Comparison of ENCODE assay signal across 18 cellular contexts in genomic region chr1:159919236-159919865, GRCh38. TPM values are rescaled to one million over a fixed set of nuclear protein-coding genes. Genes with fewer than 3 reads are reported as not detected.
DNase-seq lines count a peak whose midpoint lies in the region; ATAC-seq and TF ChIP-seq lines count a peak whose summit lies in the region.
"Had no signal": no experiment of that assay in that cellular context is flagged by ENCODE, and none has a peak within 500 bp of the region (broad histone marks: within the 10 kb centered on the region; RNA-seq: fewer than 3 reads in every experiment).

No MANE protein-coding gene starts in this region.

- H4K5ac ChIP-seq in H9 (ENCODE audit: insufficient read length, low read depth, low read length): no peak overlapping the region

- CTCF ChIA-PET in activated naive CD4-positive, alpha-beta T cell treated with anti-CD3 and anti-CD28 coated beads, Interleukin-2, amount 10 ng/mL, durations not matched to agents 7 days and 5 days (lab: Charles Lee): no interaction called here

- no peak overlapping the region for H3K4ac ChIP-seq in H9 (ENCODE audit: low read depth, low read length)

- H3K4me3 Mint-ChIP-seq in activated naive CD4-positive, alpha-beta T cell treated with anti-CD3 and anti-CD28 coated beads, Interleukin-2, amount 10 ng/mL, durations not matched to agents 7 days and 5 days: no peak overlapping the region
- H3K4me3 Mint-ChIP-seq in stimulated activated effector memory CD8-positive, alpha-beta T cell treated with anti-CD3 and anti-CD28 coated beads, Interleukin-12 subunit alpha, Interleukin-12 subunit beta, amount 100 ng/mL, for 72 hours: no peak overlapping the region
- no peak overlapping the region for H3K4me3 Mint-ChIP-seq in H9

- no peak for DNase-seq in activated naive CD4-positive, alpha-beta T cell treated with anti-CD3 and anti-CD28 coated beads, Interleukin-2, amount 10 ng/mL, durations not matched to agents 7 days and 5 days
- DNase-seq in activated naive CD4-positive, alpha-beta T cell treated with Interleukin-2 at 50 U/mL for 16 hours: no peak
- no peak for DNase-seq in stimulated activated effector memory CD8-positive, alpha-beta T cell treated with anti-CD3 and anti-CD28 coated beads, Interleukin-12 subunit alpha, Interleukin-12 subunit beta, amount 100 ng/mL, for 72 hours (ENCODE audit: low spot score in 2 of 2)
- DNase-seq in NCI-H510A treated with DMSO at 0.1 percent for 48 hours (lab: John Stamatoyannopoulos, UW) (no peak), H9 (no peak)
- DNase-seq: activated T-cell treated with anti-CD3 and anti-CD28 coated beads, Interleukin-2, amount 50 U/mL, for 48 hours; H7; mesenchymal stem cell; NCI-H2107; NCI-H82; nucleus accumbens had no signal

- H3K14ac ChIP-seq in H9 (ENCODE audit: insufficient read depth, low read length): no peak overlapping the region

- H3K27me3 Mint-ChIP-seq in activated naive CD4-positive, alpha-beta T cell treated with anti-CD3 and anti-CD28 coated beads, Interleukin-2, amount 10 ng/mL, durations not matched to agents 7 days and 5 days: no peaks in the 10 kb centered on the region
- H3K27me3 Mint-ChIP-seq in H9 (ENCODE audit: low read depth): peaks cover 9% of the 10 kb centered on the region

- no peak for ATAC-seq in gastroesophageal sphincter
- ATAC-seq in stimulated activated effector memory CD8-positive, alpha-beta T cell treated with anti-CD3 and anti-CD28 coated beads, Interleukin-12 subunit alpha, Interleukin-12 subunit beta, amount 100 ng/mL, for 72 hours: no peak
- ATAC-seq in HG02852 (IDR thresholded peaks at IDR 0.05; ENCODE audit: unreplicated experiment): no peak

- H2BK15ac ChIP-seq in H9 (ENCODE audit: low read depth, low read length): no peak overlapping the region

- H3K4me3 ChIP-seq in OCI-LY3 (ENCODE audit: low read length): no peak overlapping the region
- H3K4me3 ChIP-seq in gastroesophageal sphincter: no peak overlapping the region

- no peak overlapping the region for H4K8ac ChIP-seq in H9 (replicated peaks; ENCODE audit: insufficient read length, low read depth, low read length)

- peaks cover 76% of the 10 kb centered on the region for H3K4me1 Mint-ChIP-seq in activated naive CD4-positive, alpha-beta T cell treated with anti-CD3 and anti-CD28 coated beads, Interleukin-2, amount 10 ng/mL, durations not matched to agents 7 days and 5 days
- peaks cover 71% of the 10 kb centered on the region for H3K4me1 Mint-ChIP-seq in stimulated activated effector memory CD8-positive, alpha-beta T cell treated with anti-CD3 and anti-CD28 coated beads, Interleukin-12 subunit alpha, Interleukin-12 subunit beta, amount 100 ng/mL, for 72 hours
- peaks cover 51 to 56% of the 10 kb centered on the region in 2 experiments for H3K4me1 Mint-ChIP-seq in H9

- no peak overlapping the region for H3K56ac ChIP-seq in H9 (ENCODE audit: insufficient read length, low read depth, low read length)

- H2BK120ac ChIP-seq in H9 (ENCODE audit: low read depth, low read length, poor library complexity, severe bottlenecking): no peak overlapping the region

- H3K27ac Mint-ChIP-seq in activated naive CD4-positive, alpha-beta T cell treated with anti-CD3 and anti-CD28 coated beads, Interleukin-2, amount 10 ng/mL, durations not matched to agents 7 days and 5 days: peak overlapping the region; percentile 17
- peak overlapping the region; percentile 100 for H3K27ac Mint-ChIP-seq in stimulated activated effector memory CD8-positive, alpha-beta T cell treated with anti-CD3 and anti-CD28 coated beads, Interleukin-12 subunit alpha, Interleukin-12 subunit beta, amount 100 ng/mL, for 72 hours
- H3K27ac Mint-ChIP-seq in H9: no peak overlapping the region

- no peak overlapping the region for H3T11ph ChIP-seq in H9 (ENCODE audit: low read length)

- no peak overlapping the region for H3K18ac ChIP-seq in H9 (ENCODE audit: insufficient read length, low read depth, low read length)

- TF ChIP-seq POLR2A in gastroesophageal sphincter (IDR thresholded peaks at IDR 0.05): no peak

- no peak overlapping the region for H4K91ac ChIP-seq in H9 (ENCODE audit: insufficient read length, low read depth, low read length)

- no peak overlapping the region for H2BK20ac ChIP-seq in H9 (ENCODE audit: low read depth, low read length, poor library complexity, severe bottlenecking)

- H3K23me2 ChIP-seq in H9 (ENCODE audit: insufficient read length, low read depth, low read length, poor library complexity, severe bottlenecking): peaks cover 3% of the 10 kb centered on the region

- WGBS in gastroesophageal sphincter (ENCODE audit: low coverage in 1 of 2), 2 donors: 93% methylated on average over 6 to 8 of the region's 10 CpGs
- WGBS in H9 (ENCODE audit: extremely low coverage, insufficient read length, low lambda C conversion rate): no CpG with 5 or more reads among the region's 10 CpGs

- no peaks in the 10 kb centered on the region for H3K79me1 ChIP-seq in H9 (ENCODE audit: insufficient read depth, low read depth, low read length, poor library complexity, severe bottlenecking)

- peaks cover 75% of the 10 kb centered on the region for H3K36me3 Mint-ChIP-seq in activated naive CD4-positive, alpha-beta T cell treated with anti-CD3 and anti-CD28 coated beads, Interleukin-2, amount 10 ng/mL, durations not matched to agents 7 days and 5 days
- peaks cover 97% of the 10 kb centered on the region for H3K36me3 Mint-ChIP-seq in stimulated activated effector memory CD8-positive, alpha-beta T cell treated with anti-CD3 and anti-CD28 coated beads, Interleukin-12 subunit alpha, Interleukin-12 subunit beta, amount 100 ng/mL, for 72 hours
- H3K36me3 Mint-ChIP-seq in H9 (ENCODE audit: insufficient read depth in 1 of 3, low read depth in 3 of 3): peaks cover 0 to 35% (median 20%) of the 10 kb centered on the region in 3 experiments; a peak in 5 of 7 replicates

- no peaks in the 10 kb centered on the region for H3K27me3 ChIP-seq in OCI-LY3 (ENCODE audit: low read depth, low read length)
- no peaks in the 10 kb centered on the region for H3K27me3 ChIP-seq in gastroesophageal sphincter
- no peaks in the 10 kb centered on the region for H3K27me3 ChIP-seq in H9 (ENCODE audit: insufficient read depth, low read length)

- TF ChIP-seq CTCF in OCI-LY3 (IDR thresholded peaks at IDR 0.05; ENCODE audit: low read depth, low read length) (no peak), gastroesophageal sphincter (IDR thresholded peaks at IDR 0.05) (no peak), H9 (conservative IDR thresholded peaks at IDR 0.05) (no peak)

- no peak overlapping the region for H2BK5ac ChIP-seq in H9 (ENCODE audit: insufficient read length, low read length)

- H3K36me3 ChIP-seq in OCI-LY3 (replicated peaks; ENCODE audit: low read depth, low read length) (peaks cover 76% of the 10 kb centered on the region), gastroesophageal sphincter (peaks cover 0 to 39% of the 10 kb centered on the region in 2 donors)

- H3K4me1 ChIP-seq in OCI-LY3 (ENCODE audit: low read length) (peaks cover 25% of the 10 kb centered on the region), gastroesophageal sphincter (peaks cover 0 to 79% (median 12%) of the 10 kb centered on the region in 3 donors), H9 (ENCODE audit: insufficient read depth, low read length) (peaks cover 9% of the 10 kb centered on the region; the same call in 1 of the 2 replicates)

- H3K9me3 ChIP-seq in OCI-LY3 (ENCODE audit: insufficient read depth, low read length): no peaks in the 10 kb centered on the region
- no peaks in the 10 kb centered on the region for H3K9me3 ChIP-seq in gastroesophageal sphincter
- no peaks in the 10 kb centered on the region for H3K9me3 ChIP-seq in H9 (ENCODE audit: control insufficient read depth, low read depth, low read length)

- H3K9me3 Mint-ChIP-seq in activated naive CD4-positive, alpha-beta T cell treated with anti-CD3 and anti-CD28 coated beads, Interleukin-2, amount 10 ng/mL, durations not matched to agents 7 days and 5 days: no peaks in the 10 kb centered on the region
- H3K9me3 Mint-ChIP-seq in stimulated activated effector memory CD8-positive, alpha-beta T cell treated with anti-CD3 and anti-CD28 coated beads, Interleukin-12 subunit alpha, Interleukin-12 subunit beta, amount 100 ng/mL, for 72 hours: no peaks in the 10 kb centered on the region
- no peaks in the 10 kb centered on the region; a peak in 1 of 5 replicates for H3K9me3 Mint-ChIP-seq in H9

- TF ChIP-seq EP300 in gastroesophageal sphincter (IDR thresholded peaks at IDR 0.05): no peak

- no peak overlapping the region for H2AK5ac ChIP-seq in H9 (ENCODE audit: insufficient read length, low read length)

- no peak overlapping the region for H2BK12ac ChIP-seq in H9 (ENCODE audit: insufficient read length, low read depth, low read length)

- H3K4me2 ChIP-seq in OCI-LY3 (ENCODE audit: low read length) (no peak overlapping the region), H9 (ENCODE audit: insufficient read depth, insufficient read length, low read length) (no peak overlapping the region)

- H2AFZ ChIP-seq in OCI-LY3 (ENCODE audit: low read depth, low read length): no peak overlapping the region
- no peak overlapping the region for H2AFZ ChIP-seq in H9 (ENCODE audit: low read length)

- peaks cover 88% of the 10 kb centered on the region for H4K20me1 ChIP-seq in OCI-LY3 (ENCODE audit: insufficient read depth, low read length)
- no peaks in the 10 kb centered on the region for H4K20me1 ChIP-seq in H9 (ENCODE audit: control insufficient read depth, insufficient read depth, insufficient read length)

- H3K23ac ChIP-seq in H9 (ENCODE audit: insufficient read length, low read depth, low read length): no peak overlapping the region

- peaks cover 66% of the 10 kb centered on the region for H3K79me2 ChIP-seq in OCI-LY3 (ENCODE audit: low read length)
- H3K79me2 ChIP-seq in H9 (ENCODE audit: insufficient read depth, low read length): no peaks in the 10 kb centered on the region

- H3K9ac ChIP-seq in OCI-LY3 (ENCODE audit: low read length): no peak overlapping the region
- no peak overlapping the region for H3K9ac ChIP-seq in H9 (ENCODE audit: extremely low read depth, insufficient read length, low read length)

- H3K27ac ChIP-seq in OCI-LY3 (ENCODE audit: low read length): peak overlapping the region; percentile 94
- peak overlapping the region in 3 of 4 donors; percentile 14 to 24 (median 16) for H3K27ac ChIP-seq in gastroesophageal sphincter
- no peak overlapping the region for H3K27ac ChIP-seq in H9 (ENCODE audit: insufficient read length, low read depth, low read length)

RNA-seq across cellular contexts. Expression of gene TAGLN2, which starts 6.0 kb away (rescaled TPM):
- 100 to 1,000 TPM in 3 of 4 donors, 10 to 100 TPM in 1; 75.3 to 239 (median 217) TPM for total RNA-seq in gastroesophageal sphincter
- total RNA-seq in H9 (2021): 76.7 and 80.5 TPM in 2 replicates

RNA-seq across cellular contexts. Expression of gene CFAP45, which starts 19.4 kb away (rescaled TPM):
- total RNA-seq in gastroesophageal sphincter: under 1 TPM in 2 of 4 donors, not detected in 2; 0.27 to 0.81 TPM
- 0.53 and 0.85 TPM in 2 replicates for total RNA-seq in H9 (2021)

RNA-seq across cellular contexts. Expression of gene IGSF9, which starts 26.1 kb away (rescaled TPM):
- total RNA-seq in gastroesophageal sphincter (under 1 TPM in 2 of 4 donors, not detected in 2; 0.35 to 0.62 TPM), H9 (2021) (11.3 and 12.3 TPM in 2 replicates)
- total RNA-seq: RPMI7951; T-helper 1 cell treated with Interleukin-12 subunit alpha and Interleukin-12 subunit beta and Interleukin-4 antibody, amounts not matched to agents 30 ng/mL and 1 ng/mL, for 36 hours had no signal

RNA-seq across cellular contexts. Expression of gene SLAMF9, which starts 34.7 kb away (rescaled TPM):
- total RNA-seq in gastroesophageal sphincter (not detected), H9 (2021) (not detected in 2 replicates)
- total RNA-seq: frontal cortex; H7; T-helper 1 cell treated with Interleukin-12 subunit alpha and Interleukin-12 subunit beta and Interleukin-4 antibody, amounts not matched to agents 30 ng/mL and 1 ng/mL, for 36 hours; ureter had no signal

RNA-seq across cellular contexts. Expression of gene VSIG8, which starts 56.9 kb away (rescaled TPM):
- total RNA-seq in gastroesophageal sphincter (not detected), H9 (2021) (not detected in 2 replicates)
- total RNA-seq: frontal cortex; H7; RPMI7951; T-helper 1 cell treated with Interleukin-12 subunit alpha and Interleukin-12 subunit beta and Interleukin-4 antibody, amounts not matched to agents 30 ng/mL and 1 ng/mL, for 36 hours; ureter had no signal

Comparison
In these comparisons a context has a peak if more than half of its experiments do, and no peak if none do; other contexts are left out.
1. H3K27ac Mint-ChIP-seq: peak in activated naive CD4-positive, alpha-beta T cell treated with anti-CD3 and anti-CD28 coated beads, Interleukin-2, amount 10 ng/mL, durations not matched to agents 7 days and 5 days (single experiment) and stimulated activated effector memory CD8-positive, alpha-beta T cell treated with anti-CD3 and anti-CD28 coated beads, Interleukin-12 subunit alpha, Interleukin-12 subunit beta, amount 100 ng/mL, for 72 hours (single experiment); none in H9 (0 of 3).